Comparison of ENCODE assay signal across 21 cellular contexts in genomic region chr7:93378131-93378530, GRCh38.
A peak's percentile ranks its signal among the peaks of the same experiment; 100 is the strongest.
DNase-seq lines count a peak whose midpoint lies in the region; ATAC-seq and TF ChIP-seq lines count a peak whose summit lies in the region.
"Had no signal": no experiment of that assay in that cellular context is flagged by ENCODE, and none has a peak within 500 bp of the region (broad histone marks: within the 10 kb centered on the region; RNA-seq: fewer than 3 reads in every experiment).

No MANE protein-coding gene starts in this region.

- no peak for DNase-seq in H7
- DNase-seq in NOMO-1 treated with DMSO at 0.1 percent for 48 hours (lab: John Stamatoyannopoulos, UW; ENCODE audit: unreplicated experiment): no peak
- no peak for DNase-seq in anterior cingulate cortex (lab: John Stamatoyannopoulos, UW)
- no peak for DNase-seq in left colon
- DNase-seq: activated CD4-positive, alpha-beta T cell treated with anti-CD3 and anti-CD28 coated beads for 36 hours; activated CD8-positive, alpha-beta memory T cell treated with anti-CD3 and anti-CD28 coated beads, Interleukin-2, amount 50 U/mL, for 48 hours; activated naive CD4-positive, alpha-beta T cell treated with Interleukin-2 at 50 U/mL for 16 hours; GDM1; IMR-90; NCI-H1417; retina; stimulated activated CD4-positive, alpha-beta T cell treated with anti-CD3 and anti-CD28 coated beads, Interleukin-15, amount 100 ng/mL, for 24 hours; stimulated activated naive CD8-positive, alpha-beta T cell treated with anti-CD3 and anti-CD28 coated beads, Interleukin-15, amount 100 ng/mL, for 72 hours; uterus had no signal

- intact Hi-C loops in left colon (cut with DNase I, micrococcal nuclease): no loop called here

- no peaks in the 10 kb centered on the region for H3F3A ChIP-seq in Loucy (ENCODE audit: low read depth)

- no peaks in the 10 kb centered on the region for H3K9me3 ChIP-seq in Loucy (ENCODE audit: insufficient read depth, low read depth, low read length)
- H3K9me3 ChIP-seq: uterus had no signal

- H3K36me3 ChIP-seq in Loucy (ENCODE audit: insufficient read depth, low read length) (no peaks in the 10 kb centered on the region), H7 (replicated peaks; ENCODE audit: control insufficient read depth, insufficient read depth, low read length) (no peaks in the 10 kb centered on the region)
- H3K36me3 ChIP-seq: uterus had no signal

- peaks cover 11% of the 10 kb centered on the region for H3K4me1 ChIP-seq in Loucy (ENCODE audit: insufficient read depth, low read length, poor library complexity, severe bottlenecking)
- H3K4me1 ChIP-seq: uterus had no signal

- ATAC-seq in GM18502 (IDR thresholded peaks at IDR 0.05; ENCODE audit: poor library complexity, unreplicated experiment): peak; percentile 44
- ATAC-seq in GM21526 (IDR thresholded peaks at IDR 0.05; ENCODE audit: low FRiP score, unreplicated experiment): peak; percentile 56
- peak; percentile 50 for ATAC-seq in HG03064 (IDR thresholded peaks at IDR 0.05; ENCODE audit: low read depth, unreplicated experiment)
- no peak for ATAC-seq in left colon
- ATAC-seq: activated CD4-positive, alpha-beta T cell treated with anti-CD3 and anti-CD28 coated beads for 36 hours; HCT116; Right ventricle myocardium inferior; stimulated activated naive CD8-positive, alpha-beta T cell treated with anti-CD3 and anti-CD28 coated beads, Interleukin-15, amount 100 ng/mL, for 72 hours had no signal

- no peaks in the 10 kb centered on the region for H3K79me2 ChIP-seq in Loucy (ENCODE audit: insufficient read depth, low read length)

- no peak overlapping the region for H2AFZ ChIP-seq in Loucy (ENCODE audit: low read length)

- H3K27me3 ChIP-seq in Loucy (ENCODE audit: insufficient read depth, low read length, poor library complexity, severe bottlenecking): no peaks in the 10 kb centered on the region
- H3K27me3 ChIP-seq in H7 (ENCODE audit: control insufficient read depth, insufficient read depth, low read length): no peaks in the 10 kb centered on the region
- H3K27me3 ChIP-seq: uterus had no signal

- H3K4me3 ChIP-seq in Loucy (ENCODE audit: low read length, poor library complexity, severe bottlenecking): no peak overlapping the region
- H3K4me3 ChIP-seq in H7 (ENCODE audit: insufficient read depth, low read depth, low read length): no peak overlapping the region
- H3K4me3 ChIP-seq: coronary artery, uterus had no signal

- no peaks in the 10 kb centered on the region for H4K20me1 ChIP-seq in Loucy (ENCODE audit: insufficient read depth, low read length, poor library complexity, severe bottlenecking)

- peak overlapping the region; percentile 13 for H3K4me2 ChIP-seq in Loucy (ENCODE audit: low read depth, low read length, poor library complexity, severe bottlenecking)

- no peak overlapping the region for H3K9ac ChIP-seq in Loucy (ENCODE audit: low read depth, low read length, poor library complexity, severe bottlenecking)

- no peak for TF ChIP-seq CTCF in Loucy (conservative IDR thresholded peaks at IDR 0.05; ENCODE audit: low read length)

- no peaks in the 10 kb centered on the region for H3K9me2 ChIP-seq in Loucy (replicated peaks; ENCODE audit: low read depth, low read length)
